In genomic region chr2:142874293-142874814, GRCh38 we compare ENCODE assay signal across 1 cellular context.
A peak's percentile ranks its signal among the peaks of the same experiment; 100 is the strongest.
TF ChIP-seq lines count a peak whose summit lies in the region.

No MANE protein-coding gene starts in this region.

TF ChIP-seq in HepG2, 621 proteins besides CTCF, POLR2A, EP300 and RAD21 (continued from another document and continues in another):
- TF ChIP-seq CREB3 (CRISPR knock-in tag; IDR thresholded peaks at IDR 0.05) (no peak), JUND (CRISPR knock-in tag; IDR thresholded peaks at IDR 0.05) (no peak), ZKSCAN8 (CRISPR knock-in tag; IDR thresholded peaks at IDR 0.05; ENCODE audit: borderline replicate concordance) (peak; percentile 61; the same call in 1 of the 2 replicates), ZMAT5 (CRISPR knock-in tag; IDR thresholded peaks at IDR 0.05; ENCODE audit: borderline replicate concordance, low read depth) (no peak), SP5 (CRISPR knock-in tag; IDR thresholded peaks at IDR 0.05; ENCODE audit: borderline replicate concordance, low read depth) (peak; percentile 63), ZBTB44 (CRISPR knock-in tag; IDR thresholded peaks at IDR 0.05) (0 out of 2 replicates have a peak, but pooled peaks have one; percentile 30), CCDC6 (CRISPR knock-in tag; IDR thresholded peaks at IDR 0.05) (no peak), ZNF180 (CRISPR knock-in tag; IDR thresholded peaks at IDR 0.05; ENCODE audit: borderline replicate concordance, low read depth) (no peak), ZNF160 (CRISPR knock-in tag; IDR thresholded peaks at IDR 0.05) (no peak), DBP (CRISPR knock-in tag; IDR thresholded peaks at IDR 0.05; ENCODE audit: not compliant biosample characterization) (no peak), ZNF18 (CRISPR knock-in tag; IDR thresholded peaks at IDR 0.05; ENCODE audit: insufficient replicate concordance) (no peak), ZNF558 (CRISPR knock-in tag; IDR thresholded peaks at IDR 0.05; ENCODE audit: borderline replicate concordance) (no peak), HNRNPL (IDR thresholded peaks at IDR 0.05; ENCODE audit: low read depth, low read length) (no peak), PPARG (CRISPR knock-in tag; conservative IDR thresholded peaks at IDR 0.05) (peak; percentile 57; the same call in 1 of the 2 replicates), MLX (CRISPR knock-in tag; IDR thresholded peaks at IDR 0.05) (peak; percentile 14; the same call in 1 of the 2 replicates), ARNT (IDR thresholded peaks at IDR 0.05) (no peak), ATF2 (CRISPR knock-in tag; IDR thresholded peaks at IDR 0.05) (0 out of 2 replicates have a peak, but pooled peaks have one; percentile 44), HINFP (CRISPR knock-in tag; IDR thresholded peaks at IDR 0.05; ENCODE audit: low read depth) (no peak), ZBTB26 (CRISPR knock-in tag; IDR thresholded peaks at IDR 0.05; ENCODE audit: borderline replicate concordance) (no peak), ZNF784 (CRISPR knock-in tag; IDR thresholded peaks at IDR 0.05; ENCODE audit: borderline replicate concordance) (no peak), TIGD3 (CRISPR knock-in tag; IDR thresholded peaks at IDR 0.05; ENCODE audit: borderline replicate concordance) (no peak), ATF4 (CRISPR knock-in tag; IDR thresholded peaks at IDR 0.05) (peak in 1 of 2 experiments; percentile 58; a peak in 2 of 4 replicates), UBTF (CRISPR knock-in tag; IDR thresholded peaks at IDR 0.05) (no peak), SMC3 (IDR thresholded peaks at IDR 0.05; ENCODE audit: low read length) (peak; percentile 5; the same call in 1 of the 2 replicates), ARID4A (CRISPR knock-in tag; IDR thresholded peaks at IDR 0.05; ENCODE audit: borderline replicate concordance) (no peak), GMEB1 (CRISPR knock-in tag; IDR thresholded peaks at IDR 0.05; ENCODE audit: borderline replicate concordance) (no peak), NR2F2 (IDR thresholded peaks at IDR 0.05; ENCODE audit: borderline replicate concordance, low read depth) (no peak), STAG1 (CRISPR knock-in tag; IDR thresholded peaks at IDR 0.05) (0 out of 2 replicates have a peak, but pooled peaks have one; percentile 7), ZNF350 (CRISPR knock-in tag; IDR thresholded peaks at IDR 0.05; ENCODE audit: borderline replicate concordance, low read depth) (no peak)
